32 cellular contexts compared by ENCODE assay signal in the genomic region with DNA sequence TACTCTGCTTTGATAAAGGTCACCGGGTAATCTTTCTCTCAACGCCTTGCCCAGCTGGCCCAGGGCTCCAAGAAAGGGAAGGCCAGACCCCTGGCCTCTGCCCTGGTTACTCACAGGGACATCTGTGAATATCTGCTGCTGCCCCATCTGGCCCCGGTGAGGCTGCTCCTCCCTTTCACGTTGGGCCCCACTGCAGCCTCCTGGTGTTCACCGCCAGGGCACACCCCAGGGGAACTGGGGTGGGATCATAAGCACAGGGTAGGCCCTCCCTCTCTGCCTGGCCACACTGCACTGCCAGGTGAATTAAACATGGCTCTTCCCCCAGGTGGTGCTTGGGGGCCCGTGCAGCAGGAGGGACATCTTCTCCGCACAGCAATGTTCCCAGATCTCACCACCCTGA. TPM values are rescaled to one million over a fixed set of nuclear protein-coding genes. Genes with fewer than 3 reads are reported as not detected.
DNase-seq lines count a peak whose midpoint lies in the region; ATAC-seq, FAIRE-seq and TF ChIP-seq lines count a peak whose summit lies in the region.
"Had no signal": no experiment of that assay in that cellular context is flagged by ENCODE, and none has a peak within 500 bp of the region (broad histone marks: within the 10 kb centered on the region; RNA-seq: fewer than 3 reads in every experiment).

No MANE protein-coding gene starts in this region.

- intact Hi-C loops in Right ventricle myocardium inferior (cut with DNase I) = no loop called here
- intact Hi-C loops in left ventricle myocardium inferior (cut with micrococcal nuclease) = no loop called here
- intact Hi-C loops in HepG2 (cut with micrococcal nuclease; ENCODE audit: unreplicated experiment) = loop anchor here (5.0 kb wide), 1 partner anchor 40 kb away; no protein-coding TSS in a partner anchor
- intact Hi-C loops in upper lobe of right lung (cut with DNase I) = no loop called here
- intact Hi-C loops in lower leg skin (cut with DNase I; ENCODE audit: low total_unique reads) = no loop called here
- intact Hi-C loops in body of pancreas (cut with DNase I) = no loop called here

- in situ Hi-C loops in HepG2 (cut with HindIII; ENCODE audit: extremely low pct_ligation_motif_present, low pct_unique_long_range_greater_than_20kb) = no loop called here

- H3K27me3 Mint-ChIP-seq in T-helper 17 cell = peaks cover 14% of the 10 kb centered on the region
- H3K27me3 Mint-ChIP-seq: activated naive CD4-positive, alpha-beta T cell treated with anti-CD3 and anti-CD28 coated beads, Interleukin-2, amount 50 U/mL, for 24 hours had no signal

- H3K27me3 ChIP-seq in left ventricle myocardium inferior (ENCODE audit: low read depth) (peaks cover 38% of the 10 kb centered on the region), HepG2 (ENCODE audit: control insufficient read depth in 1 of 2, insufficient read depth in 2 of 2, low read length in 2 of 2) (peaks cover 0 to 4% of the 10 kb centered on the region in 2 experiments; a peak in 2 of 5 replicates), upper lobe of right lung (no peaks in the 10 kb centered on the region), body of pancreas (no peaks in the 10 kb centered on the region)
- H3K27me3 ChIP-seq: foreskin keratinocyte, ovary, thyroid gland had no signal

- TF ChIP-seq CTCF in left ventricle myocardium inferior (IDR thresholded peaks at IDR 0.05; ENCODE audit: borderline replicate concordance) = no peak
- no peak for TF ChIP-seq CTCF in HepG2 (CRISPR knock-in tag; IDR thresholded peaks at IDR 0.05)
- no peak for TF ChIP-seq CTCF in upper lobe of right lung (IDR thresholded peaks at IDR 0.05)
- TF ChIP-seq CTCF in lower leg skin (IDR thresholded peaks at IDR 0.05) = no peak
- TF ChIP-seq CTCF in body of pancreas (IDR thresholded peaks at IDR 0.05) = no peak

- H3K9me3 ChIP-seq in left ventricle myocardium inferior (replicated peaks) (no peaks in the 10 kb centered on the region), T-helper 17 cell (ENCODE audit: control insufficient read depth, low read length, poor library complexity, severe bottlenecking) (no peaks in the 10 kb centered on the region), HepG2 (ENCODE audit: low read length) (no peaks in the 10 kb centered on the region), upper lobe of right lung (no peaks in the 10 kb centered on the region), body of pancreas (no peaks in the 10 kb centered on the region)
- H3K9me3 ChIP-seq: ovary, stomach, thyroid gland had no signal

- DNase-seq in Right ventricle myocardium inferior (ENCODE audit: missing footprints) = no peak
- DNase-seq in left ventricle myocardium inferior = no peak
- DNase-seq in T-helper 17 cell = no peak
- DNase-seq in HepG2 (ENCODE audit: low spot score) = no peak
- DNase-seq in upper lobe of right lung = peak; percentile 49
- no peak for DNase-seq in nucleus accumbens (lab: John Stamatoyannopoulos, UW)
- no peak for DNase-seq in lower leg skin (ENCODE audit: low spot score in 2 of 2)
- no peak for DNase-seq in body of pancreas
- DNase-seq: activated CD4-positive, alpha-beta memory T cell treated with anti-CD3 and anti-CD28 coated beads for 36 hours; activated CD4-positive, CD25-positive, alpha-beta regulatory T cell; anterior cingulate cortex; DMS79; endodermal cell; foreskin keratinocyte; HCEC 1CT; KG1; mesendoderm; NCI-H2171; NCI-H510A treated with DMSO at 0.1 percent for 48 hours; ovary; SIG-M5; stomach; T1000; thyroid gland had no signal

- H3K4me1 Mint-ChIP-seq in T-helper 17 cell = peaks cover 16% of the 10 kb centered on the region
- H3K4me1 Mint-ChIP-seq: activated T-helper 17 cell treated with anti-CD3 and anti-CD28 coated beads, Interleukin-2, amount 50 U/mL, for 72 hours; endodermal cell had no signal

- no peak overlapping the region for H3K4me2 ChIP-seq in HepG2 (ENCODE audit: low read depth, low read length)

- TF ChIP-seq POLR2A in HepG2 (IDR thresholded peaks at IDR 0.05; ENCODE audit: insufficient read depth in 1 of 2, low read depth in 2 of 2, low read length in 2 of 2) = no peak
- no peak for TF ChIP-seq POLR2A in lower leg skin (IDR thresholded peaks at IDR 0.05)
- TF ChIP-seq POLR2A in body of pancreas (IDR thresholded peaks at IDR 0.05) = no peak

- no peak for TF ChIP-seq RAD21 in HepG2 (CRISPR knock-in tag; IDR thresholded peaks at IDR 0.05)

- TF ChIP-seq EP300 in HepG2 (IDR thresholded peaks at IDR 0.05; ENCODE audit: low read depth in 2 of 2, low read length in 2 of 2) = no peak
- TF ChIP-seq EP300 in HepG2 (CRISPR knock-in tag; IDR thresholded peaks at IDR 0.05; ENCODE audit: borderline replicate concordance) = no peak

- no peaks in the 10 kb centered on the region for H3K36me3 Mint-ChIP-seq in T-helper 17 cell (ENCODE audit: low read depth)
- H3K36me3 Mint-ChIP-seq: activated CD4-positive, alpha-beta memory T cell treated with anti-CD3 and anti-CD28 coated beads for 36 hours; activated naive CD4-positive, alpha-beta T cell treated with anti-CD3 and anti-CD28 coated beads, Interleukin-2, amount 50 U/mL, for 24 hours had no signal

- POLR2A ChIA-PET in HepG2 (lab: Yijun Ruan, JAX) = no interaction called here

- H3K27ac ChIP-seq in left ventricle myocardium inferior (replicated peaks) (no peak overlapping the region), HepG2 (ENCODE audit: extremely low read length, insufficient read depth, low read length) (no peak overlapping the region), upper lobe of right lung (no peak overlapping the region), body of pancreas (no peak overlapping the region)
- H3K27ac ChIP-seq: foreskin keratinocyte, ovary, stomach, thyroid gland had no signal

- no peak overlapping the region for H3K4me3 Mint-ChIP-seq in T-helper 17 cell
- H3K4me3 Mint-ChIP-seq: activated CD4-positive, alpha-beta memory T cell treated with anti-CD3 and anti-CD28 coated beads for 36 hours; activated naive CD4-positive, alpha-beta T cell treated with anti-CD3 and anti-CD28 coated beads, Interleukin-2, amount 50 U/mL, for 24 hours; activated T-helper 17 cell treated with anti-CD3 and anti-CD28 coated beads, Interleukin-2, amount 50 U/mL, for 72 hours; endodermal cell had no signal

- no peaks in the 10 kb centered on the region for H3K79me2 ChIP-seq in HepG2 (ENCODE audit: insufficient read depth, low read length)

- no peak overlapping the region for H3K27ac Mint-ChIP-seq in T-helper 17 cell
- H3K27ac Mint-ChIP-seq: activated CD4-positive, alpha-beta memory T cell treated with anti-CD3 and anti-CD28 coated beads for 36 hours; activated T-helper 17 cell treated with anti-CD3 and anti-CD28 coated beads, Interleukin-2, amount 50 U/mL, for 72 hours; endodermal cell had no signal

- no peak overlapping the region for H3K9ac ChIP-seq in HepG2 (ENCODE audit: insufficient read depth, low read depth, low read length)

- WGBS in HepG2 (ENCODE audit: low lambda C conversion rate) = 15% methylated on average over 4 of the region's 7 CpGs
- WGBS in lower leg skin, 2 donors = 53 to 70% methylated on average over 7 of the region's 7 CpGs
- WGBS in body of pancreas, 2 donors = 59 to 61% methylated on average over 5 to 7 of the region's 7 CpGs

- H2AFZ ChIP-seq in HepG2 (ENCODE audit: low read length) = no peak overlapping the region

- CTCF ChIA-PET in HepG2 (lab: Yijun Ruan, JAX; ENCODE audit: low intra/inter-chr PET ratio, low total read pairs) = no interaction called here

- FAIRE-seq in HepG2 (lab: Jason Lieb, UNC) = no peak

- ATAC-seq in Right ventricle myocardium inferior (peak; percentile 26), T-helper 17 cell (peak; percentile 27), HepG2 (peak; percentile 38; the same call in 2 of the 3 replicates), upper lobe of right lung (peak; percentile 34), body of pancreas (no peak)
- ATAC-seq: activated T-helper 17 cell treated with anti-CD3 and anti-CD28 coated beads, Interleukin-2, amount 50 U/mL, for 72 hours; esophagus mucosa; foreskin keratinocyte; Panc1 had no signal

- H3K4me3 ChIP-seq in left ventricle myocardium inferior (no peak overlapping the region), HepG2 (replicated peaks in 1 of 3; ENCODE audit: insufficient read depth in 1 of 3, low read depth in 2 of 3, low read length in 3 of 3) (no peak overlapping the region), upper lobe of right lung (no peak overlapping the region), lower leg skin (ENCODE audit: low read depth, poor library complexity, severe bottlenecking) (no peak overlapping the region), body of pancreas (no peak overlapping the region)
- H3K4me3 ChIP-seq: ovary, stomach, thyroid gland had no signal

- BruUV-seq in HepG2 (replicated peaks; lab: Mats Ljungman, UMichigan) = no TSS peak

- no peaks in the 10 kb centered on the region for H3K4me1 ChIP-seq in left ventricle myocardium inferior
- H3K4me1 ChIP-seq in HepG2 (ENCODE audit: insufficient read depth, low read length) = no peaks in the 10 kb centered on the region
- no peaks in the 10 kb centered on the region for H3K4me1 ChIP-seq in upper lobe of right lung
- H3K4me1 ChIP-seq in body of pancreas = no peaks in the 10 kb centered on the region
- H3K4me1 ChIP-seq: foreskin keratinocyte, stomach, thyroid gland had no signal

- no peaks in the 10 kb centered on the region for H4K20me1 ChIP-seq in HepG2 (ENCODE audit: insufficient read depth, low read length)

- H3K36me3 ChIP-seq in left ventricle myocardium inferior (no peaks in the 10 kb centered on the region), HepG2 (replicated peaks in 1 of 2; ENCODE audit: control insufficient read depth in 1 of 2, insufficient read depth in 2 of 2, low read length in 2 of 2) (no peaks in the 10 kb centered on the region), upper lobe of right lung (peaks cover 10% of the 10 kb centered on the region), body of pancreas (replicated peaks in 1 of 2; ENCODE audit: insufficient read depth in 1 of 2, low read depth in 2 of 2) (no peaks in the 10 kb centered on the region)
- H3K36me3 ChIP-seq: ovary, thyroid gland had no signal

RNA-seq across cellular contexts. Expression of a gene that starts 12.7 kb away (rescaled TPM):
- 9.1 TPM for total RNA-seq in Right ventricle myocardium inferior
- 5.1 TPM for total RNA-seq in left ventricle myocardium inferior
- total RNA-seq in T-helper 17 cell = 10 to 100 TPM; 21.5 to 22.2 TPM
- total RNA-seq in HepG2 (2016; rRNA removed; fragmentation: Illumina TruSeq; extraction: Trizol) = 0.70 and 1.2 TPM in 2 replicates
- 0.26 and 0.51 TPM in 2 replicates for total RNA-seq in HepG2 (2016; cell fraction: cytosol; rRNA removed; fragmentation: Illumina TruSeq; extraction: Trizol; ENCODE audit: low read depth)
- total RNA-seq in HepG2 (2016; cell fraction: insoluble cytoplasmic fraction; rRNA removed; fragmentation: Illumina TruSeq; extraction: Trizol) = 0.95 and 1.0 TPM in 2 replicates
- 0.79 and 1.1 TPM in 2 replicates for total RNA-seq in HepG2 (2016; cell fraction: membrane; rRNA removed; fragmentation: Illumina TruSeq; extraction: Trizol)
- 1.8 and 3.2 TPM in 2 replicates for total RNA-seq in HepG2 (2016; cell fraction: nucleus; rRNA removed; fragmentation: Illumina TruSeq; extraction: Trizol)
- polyA plus RNA-seq in HepG2 (2011; rRNA removed) = 0.75 and 1.1 TPM in 2 replicates
- 0.64 and 0.74 TPM in 2 replicates for polyA plus RNA-seq in HepG2 (2011; cell fraction: cytosol; rRNA removed)
- polyA plus RNA-seq in HepG2 (2011; cell fraction: nucleus; rRNA removed) = 1.1 and 1.5 TPM in 2 replicates
- polyA plus RNA-seq in HepG2 (2012) = 0.17 TPM in 1 of 2 replicates, not detected in the other
- polyA plus RNA-seq in HepG2 (2016; cell fraction: cytosol; fragmentation: Illumina TruSeq; extraction: Trizol; ENCODE audit: low read depth) = 0.64 and 0.71 TPM in 2 replicates
- 1.0 and 1.2 TPM in 2 replicates for polyA plus RNA-seq in HepG2 (2016; cell fraction: insoluble cytoplasmic fraction; fragmentation: Illumina TruSeq; extraction: Trizol; ENCODE audit: low read depth)
- 1.2 and 1.6 TPM in 2 replicates for polyA plus RNA-seq in HepG2 (2016; cell fraction: membrane; fragmentation: Illumina TruSeq; extraction: Trizol; ENCODE audit: low read depth)
- polyA plus RNA-seq in HepG2 (2016; cell fraction: nucleus; fragmentation: Illumina TruSeq; extraction: Trizol; ENCODE audit: insufficient read depth, low read depth) = 2.8 and 3.2 TPM in 2 replicates
- 0.66 TPM in 1 of 2 replicates, not detected in the other for polyA minus RNA-seq in HepG2 (2011; rRNA and poly(A)+ RNA removed; ENCODE audit: low replicate concordance)
- 0.79 TPM in 1 of 2 replicates, not detected in the other for polyA minus RNA-seq in HepG2 (2011; cell fraction: cytosol; rRNA and poly(A)+ RNA removed)
- 0.90 and 2.0 TPM in 2 replicates for polyA minus RNA-seq in HepG2 (2011; cell fraction: nucleus; rRNA and poly(A)+ RNA removed)
- total RNA-seq in upper lobe of right lung = 87.8 TPM
- 1 to 10 TPM in 2 of 4 donors, under 1 TPM in 2; 0.19 to 4.2 (median 2.0) TPM for total RNA-seq in lower leg skin
- total RNA-seq in body of pancreas = 10 to 100 TPM in 1 of 2 donors, 1 to 10 TPM in 1; 2.9 to 35.6 TPM
- total RNA-seq: A172, endodermal cell, foreskin keratinocyte, HT1080, renal cortical epithelial cell had no signal
- polyA plus RNA-seq: foreskin keratinocyte had no signal

RNA-seq across cellular contexts. Expression of a gene that starts 13.1 kb away (rescaled TPM):
- not detected for total RNA-seq in Right ventricle myocardium inferior
- not detected for total RNA-seq in left ventricle myocardium inferior
- under 1 TPM in 1 of 2 donors, not detected in 1; 0.86 TPM for total RNA-seq in T-helper 17 cell
- total RNA-seq in HepG2 (2016; rRNA removed; fragmentation: Illumina TruSeq; extraction: Trizol) = not detected in 2 replicates
- total RNA-seq in HepG2 (2016; cell fraction: cytosol; rRNA removed; fragmentation: Illumina TruSeq; extraction: Trizol; ENCODE audit: low read depth) = not detected in 2 replicates
- total RNA-seq in HepG2 (2016; cell fraction: insoluble cytoplasmic fraction; rRNA removed; fragmentation: Illumina TruSeq; extraction: Trizol) = not detected in 2 replicates
- total RNA-seq in HepG2 (2016; cell fraction: membrane; rRNA removed; fragmentation: Illumina TruSeq; extraction: Trizol) = not detected in 2 replicates
- total RNA-seq in HepG2 (2016; cell fraction: nucleus; rRNA removed; fragmentation: Illumina TruSeq; extraction: Trizol) = not detected in 2 replicates
- polyA plus RNA-seq in HepG2 (2011; rRNA removed) = 0.07 and 0.72 TPM in 2 replicates
- polyA plus RNA-seq in HepG2 (2011; cell fraction: cytosol; rRNA removed) = 0.48 TPM in 1 of 2 replicates, not detected in the other
- polyA plus RNA-seq in HepG2 (2011; cell fraction: nucleus; rRNA removed) = 0.09 and 0.10 TPM in 2 replicates
- polyA plus RNA-seq in HepG2 (2012) = not detected in 2 replicates
- not detected in 2 replicates for polyA plus RNA-seq in HepG2 (2016; cell fraction: cytosol; fragmentation: Illumina TruSeq; extraction: Trizol; ENCODE audit: low read depth)
- not detected in 2 replicates for polyA plus RNA-seq in HepG2 (2016; cell fraction: insoluble cytoplasmic fraction; fragmentation: Illumina TruSeq; extraction: Trizol; ENCODE audit: low read depth)
- polyA plus RNA-seq in HepG2 (2016; cell fraction: membrane; fragmentation: Illumina TruSeq; extraction: Trizol; ENCODE audit: low read depth) = not detected in 2 replicates
- polyA plus RNA-seq in HepG2 (2016; cell fraction: nucleus; fragmentation: Illumina TruSeq; extraction: Trizol; ENCODE audit: insufficient read depth, low read depth) = not detected in 2 replicates
- polyA minus RNA-seq in HepG2 (2011; rRNA and poly(A)+ RNA removed; ENCODE audit: low replicate concordance) = 2.2 TPM in 1 of 2 replicates, not detected in the other
- not detected in 2 replicates for polyA minus RNA-seq in HepG2 (2011; cell fraction: cytosol; rRNA and poly(A)+ RNA removed)
- polyA minus RNA-seq in HepG2 (2011; cell fraction: nucleus; rRNA and poly(A)+ RNA removed) = not detected in 2 replicates
- 4.8 TPM for total RNA-seq in upper lobe of right lung
- 1 to 10 TPM in 1 of 4 donors, under 1 TPM in 1, not detected in 2; 0.84 to 6.2 TPM for total RNA-seq in lower leg skin
- total RNA-seq in body of pancreas = not detected
- total RNA-seq: A172; activated CD4-positive, alpha-beta memory T cell treated with anti-CD3 and anti-CD28 coated beads for 36 hours; activated T-helper 17 cell treated with anti-CD3 and anti-CD28 coated beads, Interleukin-2, amount 50 U/mL, for 72 hours; cardiac septum; endodermal cell; esophagus mucosa; foreskin keratinocyte; HT1080; renal cortical epithelial cell; stomach; thyroid gland had no signal
- polyA plus RNA-seq: foreskin keratinocyte, stomach had no signal

RNA-seq across cellular contexts. Expression of a gene that starts 39.1 kb away (rescaled TPM):
- total RNA-seq in Right ventricle myocardium inferior (1.8 TPM), left ventricle myocardium inferior (0.66 TPM), T-helper 17 cell (1 to 10 TPM; 1.1 to 3.5 TPM), HepG2 (2016; rRNA removed; fragmentation: Illumina TruSeq; extraction: Trizol) (not detected in 2 replicates), upper lobe of right lung (13.5 TPM), lower leg skin (1 to 10 TPM in 1 of 4 donors, under 1 TPM in 1, not detected in 2; 0.59 to 2.4 TPM), body of pancreas (under 1 TPM in 1 of 2 donors, not detected in 1; 0.78 TPM)
- total RNA-seq in HepG2 (2016; cell fraction: cytosol; rRNA removed; fragmentation: Illumina TruSeq; extraction: Trizol; ENCODE audit: low read depth) = not detected in 2 replicates
- total RNA-seq in HepG2 (2016; cell fraction: insoluble cytoplasmic fraction; rRNA removed; fragmentation: Illumina TruSeq; extraction: Trizol) = not detected in 2 replicates
- not detected in 2 replicates for total RNA-seq in HepG2 (2016; cell fraction: membrane; rRNA removed; fragmentation: Illumina TruSeq; extraction: Trizol)
- not detected in 2 replicates for total RNA-seq in HepG2 (2016; cell fraction: nucleus; rRNA removed; fragmentation: Illumina TruSeq; extraction: Trizol)
- not detected in 2 replicates for polyA plus RNA-seq in HepG2 (2011; rRNA removed)
- polyA plus RNA-seq in HepG2 (2011; cell fraction: cytosol; rRNA removed) = not detected in 2 replicates
- not detected in 2 replicates for polyA plus RNA-seq in HepG2 (2011; cell fraction: nucleus; rRNA removed)
- polyA plus RNA-seq in HepG2 (2012) = not detected in 2 replicates
- not detected in 2 replicates for polyA plus RNA-seq in HepG2 (2016; cell fraction: cytosol; fragmentation: Illumina TruSeq; extraction: Trizol; ENCODE audit: low read depth)
- polyA plus RNA-seq in HepG2 (2016; cell fraction: insoluble cytoplasmic fraction; fragmentation: Illumina TruSeq; extraction: Trizol; ENCODE audit: low read depth) = not detected in 2 replicates
- not detected in 2 replicates for polyA plus RNA-seq in HepG2 (2016; cell fraction: membrane; fragmentation: Illumina TruSeq; extraction: Trizol; ENCODE audit: low read depth)
- polyA plus RNA-seq in HepG2 (2016; cell fraction: nucleus; fragmentation: Illumina TruSeq; extraction: Trizol; ENCODE audit: insufficient read depth, low read depth) = not detected in 2 replicates
- polyA minus RNA-seq in HepG2 (2011; rRNA and poly(A)+ RNA removed; ENCODE audit: low replicate concordance) = not detected in 2 replicates
- polyA minus RNA-seq in HepG2 (2011; cell fraction: cytosol; rRNA and poly(A)+ RNA removed) = not detected in 2 replicates
- not detected in 2 replicates for polyA minus RNA-seq in HepG2 (2011; cell fraction: nucleus; rRNA and poly(A)+ RNA removed)
- total RNA-seq: A172; activated CD4-positive, alpha-beta memory T cell treated with anti-CD3 and anti-CD28 coated beads for 36 hours; activated T-helper 17 cell treated with anti-CD3 and anti-CD28 coated beads, Interleukin-2, amount 50 U/mL, for 72 hours; endodermal cell; foreskin keratinocyte; HT1080; renal cortical epithelial cell had no signal
- polyA plus RNA-seq: foreskin keratinocyte had no signal
